ENCODE assay signal across 25 cellular contexts in the genomic region with DNA sequence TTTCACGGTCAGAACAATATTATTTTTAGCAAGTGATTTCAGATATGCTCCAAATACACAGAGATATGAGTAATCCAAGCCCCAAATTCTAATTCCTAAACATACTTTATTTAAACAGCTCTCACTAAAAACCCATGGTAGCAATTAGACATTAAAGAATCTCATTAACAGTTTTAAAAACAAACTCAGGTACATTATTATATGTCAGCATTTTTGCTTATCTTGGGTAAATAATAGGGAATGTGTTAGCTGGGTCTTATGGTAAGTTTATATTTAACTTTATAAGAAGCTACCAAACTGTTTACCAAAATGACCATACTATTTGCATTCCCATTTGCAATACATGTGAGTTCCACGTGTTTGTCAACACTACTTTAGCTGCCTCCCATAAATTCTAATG.
"Had no signal": no experiment of that assay in that cellular context is flagged by ENCODE, and none has a peak within 500 bp of the region (broad histone marks: within the 10 kb centered on the region; RNA-seq: fewer than 3 reads in every experiment).

No MANE protein-coding gene starts in this region.

- H3K4me2 ChIP-seq: neural progenitor cell had no signal

- ATAC-seq: naive thymus-derived CD4-positive, alpha-beta T cell; natural killer cell; psoas muscle; right cardiac atrium; sciatic nerve; stimulated activated effector memory CD8-positive, alpha-beta T cell treated with anti-CD3 and anti-CD28 coated beads, Interleukin-12 subunit alpha, Interleukin-12 subunit beta, amount 100 ng/mL, for 72 hours; stimulated activated naive B cell treated with anti-CD40 and anti-IgM and Interleukin-4, amounts not matched to agents 10 μg/mL and 1 μg/mL and 100 μg/mL, for 72 hours; upper lobe of right lung had no signal

- H3K27ac ChIP-seq: neural progenitor cell, ovary, parathyroid adenoma, psoas muscle, stomach, suprapubic skin, testis, tibial artery, transverse colon, upper lobe of right lung, uterus had no signal

- H3K36me3 ChIP-seq: neural progenitor cell, ovary, stomach, suprapubic skin, tibial artery, transverse colon, upper lobe of right lung, uterus had no signal

- H3K9me3 ChIP-seq: ovary, psoas muscle, stomach, suprapubic skin, testis, tibial artery, transverse colon, upper lobe of right lung, uterus had no signal

- DNase-seq: naive thymus-derived CD4-positive, alpha-beta T cell; natural killer cell; occipital lobe; ovary; posterior cingulate gyrus; psoas muscle; right cardiac atrium; small intestine; stimulated activated CD4-positive, alpha-beta T cell treated with anti-CD3 and anti-CD28 coated beads, Interleukin-15, amount 100 ng/mL, for 24 hours; stimulated activated CD4-positive, alpha-beta T cell treated with anti-CD3 and anti-CD28 coated beads, Interleukin-2, amount 100 ng/mL, for 24 hours; stimulated activated CD4-positive, alpha-beta T cell treated with anti-CD3 and anti-CD28 coated beads, Interleukin-2, amount 100 ng/mL, for 48 hours; stimulated activated CD4-positive, alpha-beta T cell treated with anti-CD3 and anti-CD28 coated beads, Interleukin-4, amount 100 ng/mL, for 24 hours; stimulated activated naive B cell treated with anti-CD40 and anti-IgM and Interleukin-4, amounts not matched to agents 10 μg/mL and 1 μg/mL and 100 μg/mL, for 72 hours; stimulated activated naive CD4-positive, alpha-beta T cell treated with Interleukin-2 at 50 U/mL for 16 hours; stomach; testis; tibial artery; transverse colon; upper lobe of right lung; uterus had no signal

- H3K9ac ChIP-seq: neural progenitor cell, parathyroid adenoma had no signal

- H3K4me1 ChIP-seq: neural progenitor cell, parathyroid adenoma, psoas muscle, stomach, suprapubic skin, testis, transverse colon, upper lobe of right lung, uterus had no signal

- H3K27me3 ChIP-seq: neural progenitor cell, ovary, stomach, suprapubic skin, testis, tibial artery, transverse colon, upper lobe of right lung, uterus had no signal

- H3K79me2 ChIP-seq: parathyroid adenoma had no signal

- H3K4me3 ChIP-seq: neural progenitor cell, ovary, psoas muscle, stomach, suprapubic skin, testis, tibial artery, transverse colon, upper lobe of right lung, uterus had no signal

- H2AFZ ChIP-seq: neural progenitor cell, parathyroid adenoma had no signal

- FAIRE-seq: small intestine had no signal
